In genomic region chr14:71150737-71151136, GRCh38 we compare ENCODE assay signal across 25 cellular contexts.
"Had no signal": no experiment of that assay in that cellular context is flagged by ENCODE, and none has a peak within 500 bp of the region (broad histone marks: within the 10 kb centered on the region; RNA-seq: fewer than 3 reads in every experiment).

No MANE protein-coding gene starts in this region.

- H3K36me3 Mint-ChIP-seq: mesothelial cell of epicardium had no signal

- ATAC-seq: effector memory CD8-positive, alpha-beta T cell; foreskin keratinocyte; gastroesophageal sphincter; heart left ventricle; left cardiac atrium; left lung; left ventricle myocardium superior; lower lobe of right lung; mucosa of descending colon had no signal

- H3K4me1 Mint-ChIP-seq: endodermal cell, mesothelial cell of epicardium, naive B cell had no signal

- FAIRE-seq: endometrium, endothelial cell of umbilical vein, frontal cortex, islet of Langerhans, keratinocyte had no signal

- H3K27ac ChIP-seq: colonic mucosa, esophagus muscularis mucosa, foreskin keratinocyte, gastroesophageal sphincter, heart left ventricle, hepatocyte, left lung, lower lobe of right lung had no signal

- H3K79me2 ChIP-seq: hepatocyte had no signal

- H3K27me3 ChIP-seq: colonic mucosa, esophagus muscularis mucosa, foreskin keratinocyte, gastroesophageal sphincter, heart left ventricle, hepatocyte, left lung had no signal

- H3K4me2 ChIP-seq: hepatocyte had no signal

- H3K4me1 ChIP-seq: colonic mucosa, esophagus muscularis mucosa, foreskin keratinocyte, gastroesophageal sphincter, heart left ventricle, left lung, lower lobe of right lung had no signal

- H3K27ac Mint-ChIP-seq: dendritic cell treated with granulocyte-macrophage colony-stimulating factor and Interleukin-4, amounts not matched to agents 40 ng/mL and 50 ng/mL, for 4 days; effector memory CD8-positive, alpha-beta T cell; endodermal cell; mesothelial cell of epicardium; naive B cell had no signal

- H3K4me3 Mint-ChIP-seq: dendritic cell treated with granulocyte-macrophage colony-stimulating factor and Interleukin-4, amounts not matched to agents 40 ng/mL and 50 ng/mL, for 4 days; effector memory CD8-positive, alpha-beta T cell; endodermal cell; mesothelial cell of epicardium; naive B cell had no signal

- H3K27me3 Mint-ChIP-seq: dendritic cell treated with granulocyte-macrophage colony-stimulating factor and Interleukin-4, amounts not matched to agents 40 ng/mL and 50 ng/mL, for 4 days had no signal

- H3K9me3 ChIP-seq: colonic mucosa had no signal

- H3K36me3 ChIP-seq: colonic mucosa, esophagus muscularis mucosa, gastroesophageal sphincter, heart left ventricle, left lung, lower lobe of right lung had no signal

- DNase-seq: colonic mucosa; cortex of kidney; effector CD8-positive, alpha-beta T cell; effector memory CD8-positive, alpha-beta T cell; endodermal cell; foreskin keratinocyte; heart left ventricle; hypothalamus; left cardiac atrium; left lung; left ventricle myocardium superior; lower lobe of right lung; mesenchymal stem cell; mucosa of descending colon; naive B cell had no signal

- H3K4me3 ChIP-seq: colonic mucosa, esophagus muscularis mucosa, gastroesophageal sphincter, heart left ventricle, hepatocyte, left lung, lower lobe of right lung, mucosa of descending colon had no signal

- H2AFZ ChIP-seq: hepatocyte had no signal
